22 cellular contexts compared by ENCODE assay signal in the genomic region with DNA sequence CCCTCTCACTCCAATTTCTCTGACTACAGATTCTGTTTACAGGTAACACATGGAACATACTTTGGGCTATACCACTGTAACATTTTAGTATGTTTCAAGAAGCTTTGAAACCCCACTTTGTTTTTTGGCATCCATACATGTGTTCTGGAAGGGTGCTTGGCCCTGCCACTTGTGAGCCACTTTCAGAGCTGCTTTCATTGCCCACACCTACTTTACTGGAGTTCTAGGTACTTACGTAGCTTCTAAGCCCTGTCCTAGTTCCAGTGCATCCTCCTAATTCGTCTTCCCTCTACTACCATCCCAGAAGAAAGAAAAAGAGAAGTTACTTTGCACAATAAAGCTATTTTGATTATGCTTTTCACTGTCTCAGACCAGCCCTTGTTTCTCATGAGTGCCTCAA. TPM values are rescaled to one million over a fixed set of nuclear protein-coding genes. Genes with fewer than 3 reads are reported as not detected.
DNase-seq lines count a peak whose midpoint lies in the region; ATAC-seq and TF ChIP-seq lines count a peak whose summit lies in the region.
"Had no signal": no experiment of that assay in that cellular context is flagged by ENCODE, and none has a peak within 500 bp of the region (broad histone marks: within the 10 kb centered on the region; RNA-seq: fewer than 3 reads in every experiment).

No MANE protein-coding gene starts in this region.

- H3K9me3 Mint-ChIP-seq in chondrocyte (ENCODE audit: low read depth) (no peaks in the 10 kb centered on the region), immature natural killer cell (no peaks in the 10 kb centered on the region)
- H3K9me3 Mint-ChIP-seq: activated naive CD8-positive, alpha-beta T cell treated with anti-CD3 and anti-CD28 coated beads for 36 hours; activated T-cell treated with anti-CD3 and anti-CD28 coated beads, Interleukin-2, amount 50 U/mL, for 72 hours; central memory CD8-positive, alpha-beta T cell; memory B cell had no signal

- H3K4me1 Mint-ChIP-seq in chondrocyte (ENCODE audit: low read depth) (peaks cover 20% of the 10 kb centered on the region), immature natural killer cell (peaks cover 0 to 2% of the 10 kb centered on the region in 2 donors)
- H3K4me1 Mint-ChIP-seq: central memory CD8-positive, alpha-beta T cell; memory B cell had no signal

- ATAC-seq in lower lobe of right lung (peak; percentile 68 to 77), HG03097 (IDR thresholded peaks at IDR 0.05; ENCODE audit: low FRiP score, unreplicated experiment) (no peak)
- ATAC-seq in activated CD4-positive, CD25-positive, alpha-beta regulatory T cell treated with anti-CD3 and anti-CD28 coated beads, Interleukin-2, amount 50 U/mL, for 24 hours, result no peak
- ATAC-seq: activated CD8-positive, alpha-beta T cell treated with anti-CD3 and anti-CD28 coated beads, Interleukin-2, amount 10 ng/mL, durations not matched to agents 7 days and 5 days; activated T-cell treated with anti-CD3 and anti-CD28 coated beads, Interleukin-2, amount 50 U/mL, for 72 hours had no signal

- H4K20me1 ChIP-seq in smooth muscle cell (ENCODE audit: low read depth), result no peaks in the 10 kb centered on the region

- intact Hi-C loops in lower lobe of right lung (cut with DNase I), result no loop called here

- H3K27me3 Mint-ChIP-seq in chondrocyte (ENCODE audit: low read depth) (no peaks in the 10 kb centered on the region), immature natural killer cell (ENCODE audit: low read depth in 3 of 3) (peaks cover 0 to 3% (median 2%) of the 10 kb centered on the region in 3 donors)
- H3K27me3 Mint-ChIP-seq: activated naive CD8-positive, alpha-beta T cell treated with anti-CD3 and anti-CD28 coated beads for 36 hours; central memory CD8-positive, alpha-beta T cell; memory B cell had no signal

- H3K27me3 ChIP-seq in lower lobe of right lung (ENCODE audit: low read depth) (no peaks in the 10 kb centered on the region), smooth muscle cell (ENCODE audit: low read depth) (no peaks in the 10 kb centered on the region)
- H3K27me3 ChIP-seq: BLaER1 treated with 17β-estradiol and CSF1 and Interleukin-3, amounts not matched to agents 10 nM and 100 nM; spleen had no signal

- no peak overlapping the region for H3K9ac ChIP-seq in smooth muscle cell (ENCODE audit: low read depth)
- H3K9ac ChIP-seq: BLaER1 treated with 17β-estradiol and CSF1 and Interleukin-3, amounts not matched to agents 10 nM and 100 nM had no signal

- H3K4me3 ChIP-seq in lower lobe of right lung (no peak overlapping the region), smooth muscle cell (no peak overlapping the region)
- H3K4me3 ChIP-seq: BLaER1 treated with 17β-estradiol and CSF1 and Interleukin-3, amounts not matched to agents 10 nM and 100 nM; spleen had no signal

- peaks cover 13% of the 10 kb centered on the region for H3K4me1 ChIP-seq in lower lobe of right lung
- H3K4me1 ChIP-seq in smooth muscle cell (ENCODE audit: low read depth), result peaks cover 11% of the 10 kb centered on the region
- H3K4me1 ChIP-seq: spleen had no signal

- H3F3A ChIP-seq in smooth muscle cell (ENCODE audit: low read depth), result peaks cover 13% of the 10 kb centered on the region

- DNase-seq in DMS53 (lab: John Stamatoyannopoulos, UW) (peak; percentile 34), DMS53 treated with DMSO at 0.1 percent for 48 hours (lab: John Stamatoyannopoulos, UW; ENCODE audit: unreplicated experiment) (no peak), chondrocyte (ENCODE audit: low spot score) (no peak), lower lobe of right lung (no peak), smooth muscle cell (lab: John Stamatoyannopoulos, UW; ENCODE audit: unreplicated experiment) (no peak), immature natural killer cell (no peak)
- DNase-seq: activated CD8-positive, alpha-beta T cell treated with anti-CD3 and anti-CD28 coated beads, Interleukin-2, amount 10 ng/mL, durations not matched to agents 7 days and 5 days; activated naive CD8-positive, alpha-beta T cell treated with anti-CD3 and anti-CD28 coated beads for 36 hours; activated T-cell treated with anti-CD3 and anti-CD28 coated beads, Interleukin-2, amount 50 U/mL, for 72 hours; NCI-H1048; NCI-H2171 treated with DMSO at 0.1 percent for 48 hours; RPMI8226; spleen; stimulated activated naive CD4-positive, alpha-beta T cell; WERI-Rb-1 had no signal

- H3K36me3 Mint-ChIP-seq in chondrocyte (ENCODE audit: low read depth), result peaks cover 3% of the 10 kb centered on the region
- peaks cover 0 to 13% (median 7%) of the 10 kb centered on the region in 3 donors for H3K36me3 Mint-ChIP-seq in immature natural killer cell

- H3K36me3 ChIP-seq in lower lobe of right lung (peaks cover 16% of the 10 kb centered on the region), smooth muscle cell (ENCODE audit: low read depth) (peaks cover 2% of the 10 kb centered on the region)

- H2AFZ ChIP-seq in smooth muscle cell (ENCODE audit: low read depth), result no peak overlapping the region

- H3K4me3 Mint-ChIP-seq in chondrocyte (ENCODE audit: unreplicated experiment) (no peak overlapping the region), immature natural killer cell (no peak overlapping the region)
- H3K4me3 Mint-ChIP-seq: activated CD8-positive, alpha-beta T cell treated with anti-CD3 and anti-CD28 coated beads, Interleukin-2, amount 10 ng/mL, durations not matched to agents 7 days and 5 days; activated naive CD8-positive, alpha-beta T cell treated with anti-CD3 and anti-CD28 coated beads for 36 hours; activated T-cell treated with anti-CD3 and anti-CD28 coated beads, Interleukin-2, amount 50 U/mL, for 72 hours; central memory CD8-positive, alpha-beta T cell; memory B cell had no signal

- peak overlapping the region; percentile 85 for H3K4me2 ChIP-seq in smooth muscle cell
- H3K4me2 ChIP-seq: BLaER1 treated with 17β-estradiol and CSF1 and Interleukin-3, amounts not matched to agents 10 nM and 100 nM had no signal

- H3K9me3 ChIP-seq in lower lobe of right lung (no peaks in the 10 kb centered on the region), smooth muscle cell (replicated peaks; ENCODE audit: low read depth) (no peaks in the 10 kb centered on the region)
- H3K9me3 ChIP-seq: BLaER1 treated with 17β-estradiol and CSF1 and Interleukin-3, amounts not matched to agents 10 nM and 100 nM; spleen had no signal

- H3K27ac Mint-ChIP-seq in chondrocyte (ENCODE audit: unreplicated experiment) (peak overlapping the region; percentile 87), immature natural killer cell (no peak overlapping the region)
- H3K27ac Mint-ChIP-seq: activated CD8-positive, alpha-beta T cell treated with anti-CD3 and anti-CD28 coated beads, Interleukin-2, amount 10 ng/mL, durations not matched to agents 7 days and 5 days; activated naive CD8-positive, alpha-beta T cell treated with anti-CD3 and anti-CD28 coated beads for 36 hours; activated T-cell treated with anti-CD3 and anti-CD28 coated beads, Interleukin-2, amount 50 U/mL, for 72 hours; memory B cell had no signal

- 85% methylated on average over 2 of the region's 2 CpGs for WGBS in smooth muscle cell (ENCODE audit: low lambda C conversion rate)

- TF ChIP-seq CTCF in chondrocyte (IDR thresholded peaks at IDR 0.05), result no peak
- TF ChIP-seq CTCF in lower lobe of right lung (IDR thresholded peaks at IDR 0.05), result no peak
- TF ChIP-seq CTCF in smooth muscle cell (IDR thresholded peaks at IDR 0.05; ENCODE audit: borderline replicate concordance, insufficient read depth, poor library complexity, severe bottlenecking), result no peak

- H3K27ac ChIP-seq in lower lobe of right lung (no peak overlapping the region), smooth muscle cell (ENCODE audit: low read depth) (peak overlapping the region; percentile 84)
- H3K27ac ChIP-seq: 22Rv1; BLaER1 treated with 17β-estradiol and CSF1 and Interleukin-3, amounts not matched to agents 10 nM and 100 nM; spleen; WERI-Rb-1 had no signal

- no peaks in the 10 kb centered on the region for H3K79me2 ChIP-seq in smooth muscle cell (ENCODE audit: low read depth)

RNA-seq across cellular contexts. Expression of gene C5orf47, which starts 26.5 kb away (rescaled TPM):
- total RNA-seq in chondrocyte (not detected in 3 replicates), lower lobe of right lung (not detected), smooth muscle cell (not detected in 2 replicates)
- polyA plus RNA-seq in smooth muscle cell (not detected in 2 replicates), immature natural killer cell (not detected)
- total RNA-seq: activated CD8-positive, alpha-beta T cell treated with anti-CD3 and anti-CD28 coated beads, Interleukin-2, amount 10 ng/mL, durations not matched to agents 7 days and 5 days; activated naive CD8-positive, alpha-beta T cell treated with anti-CD3 and anti-CD28 coated beads for 36 hours; activated T-cell treated with anti-CD3 and anti-CD28 coated beads, Interleukin-2, amount 50 U/mL, for 72 hours; ureter had no signal
- polyA plus RNA-seq: spleen had no signal

Comparison
In these comparisons a context has a peak if more than half of its experiments do, and no peak if none do; other contexts are left out.
1. ATAC-seq: peak in lower lobe of right lung (2 of 2); none in activated CD4-positive, CD25-positive, alpha-beta regulatory T cell treated with anti-CD3 and anti-CD28 coated beads, Interleukin-2, amount 50 U/mL, for 24 hours (0 of 2) and HG03097 (single experiment).